Comparison of ENCODE assay signal across 18 cellular contexts in the genomic region with DNA sequence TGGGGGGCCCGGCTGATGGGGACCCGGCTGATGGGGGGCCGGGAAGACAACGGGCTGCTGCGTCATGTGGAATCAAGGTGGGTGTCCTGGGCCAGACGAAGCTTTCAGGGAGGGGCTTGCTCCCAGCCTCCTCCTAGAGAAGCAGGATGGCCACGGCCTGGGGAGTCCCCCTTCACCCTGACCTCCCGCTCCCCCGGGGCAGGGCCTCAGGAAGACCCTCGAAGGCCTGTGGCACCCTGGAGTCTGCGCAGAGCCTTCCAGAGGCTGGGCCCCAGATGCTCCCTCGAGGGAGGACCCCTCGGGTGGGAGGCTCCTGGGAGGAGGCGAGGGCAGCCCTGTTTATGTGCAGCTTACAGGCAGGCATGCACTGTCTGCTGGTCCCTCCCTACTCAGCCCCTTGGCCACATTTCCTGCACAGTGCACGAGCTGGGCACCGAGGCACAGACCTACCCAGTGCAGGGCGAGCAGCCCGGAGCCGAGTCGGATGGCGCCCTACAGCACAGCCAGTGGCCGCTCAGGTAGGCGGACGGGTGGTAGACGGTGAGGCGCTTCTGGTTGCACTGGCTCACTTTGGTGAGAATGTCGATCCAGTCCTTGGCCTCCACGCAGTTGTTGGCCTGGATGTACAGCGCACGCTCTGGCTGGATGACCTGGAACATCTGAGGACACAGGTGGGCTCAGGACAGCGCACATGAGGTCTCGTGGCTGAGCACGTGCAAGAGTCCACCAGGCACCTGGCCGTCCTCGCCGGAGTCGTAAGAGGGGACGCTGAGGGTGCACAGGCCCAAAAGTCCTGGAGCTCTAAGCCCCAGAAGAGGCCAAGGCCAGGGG. TPM values are rescaled to one million over a fixed set of nuclear protein-coding genes. Genes with fewer than 3 reads are reported as not detected.
DNase-seq lines count a peak whose midpoint lies in the region; ATAC-seq, FAIRE-seq and TF ChIP-seq lines count a peak whose summit lies in the region.
"Had no signal": no experiment of that assay in that cellular context is flagged by ENCODE, and none has a peak within 500 bp of the region (broad histone marks: within the 10 kb centered on the region; RNA-seq: fewer than 3 reads in every experiment).

No MANE protein-coding gene starts in this region.

- RAD21 ChIA-PET in GM12878 (lab: Charles Lee; ENCODE audit: unreplicated experiment): no interaction called here

- CTCF ChIA-PET in GM12878 (lab: Yijun Ruan, JAX): no interaction called here
- CTCF ChIA-PET in HEK293T (lab: Yijun Ruan, JAX): no interaction called here

- no peaks in the 10 kb centered on the region for H4K20me1 ChIP-seq in GM12878 (ENCODE audit: control insufficient read depth, insufficient read depth)

- TF ChIP-seq RAD21 in GM12878 (IDR thresholded peaks at IDR 0.05; ENCODE audit: insufficient read depth, low read depth, low read length): no peak

- no peak overlapping the region for H3K9ac ChIP-seq in GM12878 (ENCODE audit: control insufficient read depth, insufficient read depth, low read length)

- POLR2A ChIA-PET in GM12878 (lab: Charles Lee) (no interaction called here), HEK293T (lab: Yijun Ruan, JAX) (no interaction called here)

- no peak for TF ChIP-seq EP300 in GM12878 (IDR thresholded peaks at IDR 0.05; ENCODE audit: borderline replicate concordance in 1 of 2, control insufficient read depth in 1 of 2, low read depth in 2 of 2, low read length in 2 of 2)

- WGBS in GM12878 (ENCODE audit: insufficient coverage, insufficient replicate concordance, low lambda C conversion rate, missing lambda C conversion rate): 90% methylated on average over 33 of the region's 38 CpGs
- no CpG with 5 or more reads among the region's 38 CpGs for WGBS in right lobe of liver (ENCODE audit: insufficient coverage, low coverage, low lambda C conversion rate, missing lambda C conversion rate)
- 91 to 94% (median 91%) methylated on average over 37 to 38 of the region's 38 CpGs for WGBS in psoas muscle, 3 donors

- peaks cover 2 to 7% of the 10 kb centered on the region in 2 experiments; a peak in 3 of 4 replicates for H3K36me3 ChIP-seq in GM12878 (ENCODE audit: control insufficient read depth in 2 of 2, insufficient read depth in 2 of 2, low read length in 1 of 2)
- H3K36me3 ChIP-seq in right lobe of liver: no peaks in the 10 kb centered on the region
- peaks cover 0 to 47% of the 10 kb centered on the region in 2 donors for H3K36me3 ChIP-seq in psoas muscle (ENCODE audit: insufficient read depth in 1 of 2, low read depth in 1 of 2)

- no peak for FAIRE-seq in GM12878 (lab: Jason Lieb, UNC)
- FAIRE-seq: A204.1 had no signal

- H3K9me3 ChIP-seq in GM12878 (replicated peaks; ENCODE audit: control insufficient read depth, insufficient read depth, low read length): no peaks in the 10 kb centered on the region
- no peaks in the 10 kb centered on the region for H3K9me3 ChIP-seq in right lobe of liver
- H3K9me3 ChIP-seq in psoas muscle: no peaks in the 10 kb centered on the region
- H3K9me3 ChIP-seq: MG63 had no signal

- no TSS peak for BruUV-seq in GM12878 (replicated peaks; lab: Mats Ljungman, UMichigan)

- in situ Hi-C loops in GM12878 (cut with MboI): no loop called here

- H2AFZ ChIP-seq in GM12878 (ENCODE audit: control insufficient read depth, low read depth, low read length): no peak overlapping the region

- H3K27ac ChIP-seq in GM12878 (ENCODE audit: control insufficient read depth, insufficient read depth) (no peak overlapping the region), right lobe of liver (no peak overlapping the region), psoas muscle (no peak overlapping the region)
- H3K27ac ChIP-seq: C4-2B, HL-60 had no signal

- no peak for ATAC-seq in Right ventricle myocardium inferior
- peak; percentile 21 for ATAC-seq in GM12878
- no peak for ATAC-seq in right lobe of liver
- no peak for ATAC-seq in psoas muscle
- no peak for ATAC-seq in GM18502 (IDR thresholded peaks at IDR 0.05; ENCODE audit: poor library complexity, unreplicated experiment)

- H3K4me2 ChIP-seq in GM12878 (ENCODE audit: control insufficient read depth, insufficient read depth): no peak overlapping the region

- SMC1A ChIA-PET in GM12878 (lab: Charles Lee; ENCODE audit: uncharacterized antibody, unreplicated experiment): no interaction called here

- H3K27me3 ChIP-seq in GM12878 (replicated peaks in 1 of 2; ENCODE audit: control insufficient read depth in 2 of 2, insufficient read depth in 2 of 2, low read length in 1 of 2) (no peaks in the 10 kb centered on the region), right lobe of liver (no peaks in the 10 kb centered on the region), psoas muscle (ENCODE audit: insufficient read depth in 3 of 3, low read length in 2 of 3) (no peaks in the 10 kb centered on the region)
- H3K27me3 ChIP-seq: MG63 had no signal

- H3K4me3 ChIP-seq in GM12878 (no peak overlapping the region), right lobe of liver (no peak overlapping the region), psoas muscle (no peak overlapping the region)
- H3K4me3 ChIP-seq: MG63 had no signal

- TF ChIP-seq POLR2A in GM12878 (IDR thresholded peaks at IDR 0.05; ENCODE audit: low read depth, low read length) (no peak), right lobe of liver (IDR thresholded peaks at IDR 0.05) (no peak)

- H3K79me2 ChIP-seq in GM12878 (ENCODE audit: control insufficient read depth, insufficient read depth, low read length): no peaks in the 10 kb centered on the region

- H3K4me1 ChIP-seq in GM12878 (ENCODE audit: control insufficient read depth, insufficient read depth, low read length) (no peaks in the 10 kb centered on the region), right lobe of liver (no peaks in the 10 kb centered on the region), psoas muscle (peaks cover 6% of the 10 kb centered on the region)

- intact Hi-C loops in Right ventricle myocardium inferior (cut with DNase I): no loop called here
- intact Hi-C loops in cardiac septum (cut with DNase I): no loop called here
- intact Hi-C loops in GM12878 (cut with micrococcal nuclease; ENCODE audit: unreplicated experiment): no loop called here
- intact Hi-C loops in right lobe of liver (cut with DNase I): no loop called here
- intact Hi-C loops in psoas muscle (cut with DNase I): no loop called here

- DNase-seq in Right ventricle myocardium inferior (ENCODE audit: missing footprints): peak; percentile 50
- DNase-seq in cardiac septum (ENCODE audit: low spot score): no peak
- no peak for DNase-seq in GM12878 (ENCODE audit: low read depth, low spot score)
- peak in 2 of 3 donors; percentile 16 to 49 for DNase-seq in right lobe of liver
- peak; percentile 9 to 44 for DNase-seq in psoas muscle
- no peak for DNase-seq in HEK293T (ENCODE audit: extremely low spot score)
- DNase-seq in HPDE6-E6E7 (ENCODE audit: extremely low spot score): no peak
- DNase-seq: COR-L47, DMS153, MG63, NCI-H1092 treated with DMSO at 0.1 percent for 48 hours, NCI-H1694 treated with DMSO at 0.1 percent for 48 hours, NCI-H69, SHP77 had no signal

- TF ChIP-seq CTCF in GM12878 (IDR thresholded peaks at IDR 0.05 in 2 of 3, conservative IDR thresholded peaks at IDR 0.05 in 1 of 3; ENCODE audit: control insufficient read depth in 2 of 3, extremely low read depth in 1 of 3, insufficient read depth in 1 of 3, low read depth in 3 of 3, low read length in 3 of 3): no peak
- TF ChIP-seq CTCF in right lobe of liver (IDR thresholded peaks at IDR 0.05): no peak
- no peak for TF ChIP-seq CTCF in psoas muscle (IDR thresholded peaks at IDR 0.05)

TF ChIP-seq in GM12878, 131 proteins besides CTCF, POLR2A, EP300 and RAD21:
- no peak for TF ChIP-seq CHD1 (IDR thresholded peaks at IDR 0.05; ENCODE audit: low read depth, low read length)
TF ChIP-seq in GM12878: peak in this region for 0.

TF ChIP-seq in HEK293T, 16 proteins besides CTCF, POLR2A, EP300 and RAD21 (continues in another document):
- TF ChIP-seq ARNT (IDR thresholded peaks at IDR 0.05) (no peak), FOXM1 (IDR thresholded peaks at IDR 0.05; ENCODE audit: borderline replicate concordance) (no peak), FOXA1 (IDR thresholded peaks at IDR 0.05) (no peak), ELF4 (IDR thresholded peaks at IDR 0.05) (no peak), HDGF (IDR thresholded peaks at IDR 0.05; ENCODE audit: borderline replicate concordance) (no peak), SP1 (IDR thresholded peaks at IDR 0.05) (no peak), FOXK2 (IDR thresholded peaks at IDR 0.05) (no peak), ZNF384 (IDR thresholded peaks at IDR 0.05) (no peak), SUZ12 (IDR thresholded peaks at IDR 0.05) (no peak)
- TF ChIP-seq, protein P1, sequence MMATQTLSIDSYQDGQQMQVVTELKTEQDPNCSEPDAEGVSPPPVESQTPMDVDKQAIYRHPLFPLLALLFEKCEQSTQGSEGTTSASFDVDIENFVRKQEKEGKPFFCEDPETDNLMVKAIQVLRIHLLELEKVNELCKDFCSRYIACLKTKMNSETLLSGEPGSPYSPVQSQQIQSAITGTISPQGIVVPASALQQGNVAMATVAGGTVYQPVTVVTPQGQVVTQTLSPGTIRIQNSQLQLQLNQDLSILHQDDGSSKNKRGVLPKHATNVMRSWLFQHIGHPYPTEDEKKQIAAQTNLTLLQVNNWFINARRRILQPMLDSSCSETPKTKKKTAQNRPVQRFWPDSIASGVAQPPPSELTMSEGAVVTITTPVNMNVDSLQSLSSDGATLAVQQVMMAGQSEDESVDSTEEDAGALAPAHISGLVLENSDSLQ (IDR thresholded peaks at IDR 0.05): no peak

RNA-seq across cellular contexts. Expression of gene C13orf46, which starts 22.4 kb away (rescaled TPM):
- total RNA-seq in Right ventricle myocardium inferior (0.32 TPM), cardiac septum (0.40 TPM), GM12878 (2014; rRNA removed) (not detected in 2 replicates), GM12878 (2014; rRNA removed; fragmentation: Illumina TruSeq; extraction: Trizol) (not detected in 2 replicates), GM12878 (2021) (0.08 and 0.18 TPM in 2 replicates), right lobe of liver (1 to 10 TPM in 2 of 6 experiments, under 1 TPM in 4; 0.04 to 1.1 (median 0.60) TPM), psoas muscle (1 to 10 TPM in 1 of 4 donors, under 1 TPM in 3; 0.24 to 2.5 (median 0.73) TPM)
- total RNA-seq in GM12878 (2013; cell fraction: nucleolus; rRNA removed): 0.20 and 0.21 TPM in 2 replicates
- not detected for polyA plus RNA-seq in GM12878 (2011; ENCODE audit: low read depth)
- polyA plus RNA-seq in GM12878 (2011; rRNA removed) (0.04 TPM in 1 of 2 replicates, not detected in the other), GM12878 (2014; fragmentation: Illumina TruSeq; extraction: Trizol) (0.13 TPM in 1 of 2 replicates, not detected in the other), GM12878 (2014; fragmentation: Nextera tagmentation; extraction: Ambion mirVana) (not detected), GM12878 (2014; rRNA removed) (0.01 and 0.18 TPM in 2 replicates), GM12878 (2016; fragmentation: Nextera tagmentation; extraction: Ambion mirVana) (not detected), psoas muscle (under 1 TPM in 2 of 3 donors, not detected in 1; 0.14 to 0.53 TPM)
- 0.03 and 0.06 TPM in 2 replicates for polyA plus RNA-seq in GM12878 (2011; cell fraction: cytosol; rRNA removed)
- 0.55 and 0.61 TPM in 2 replicates for polyA plus RNA-seq in GM12878 (2011; cell fraction: nucleus; rRNA removed)
- 0.03 and 0.07 TPM in 2 replicates for polyA plus RNA-seq in GM12878 (2012)
- 0.31 and 0.37 TPM in 2 replicates for polyA minus RNA-seq in GM12878 (2011; rRNA and poly(A)+ RNA removed)
- polyA minus RNA-seq in GM12878 (2011; cell fraction: cytosol; rRNA and poly(A)+ RNA removed): not detected in 2 replicates
- polyA minus RNA-seq in GM12878 (2011; cell fraction: nucleus; rRNA and poly(A)+ RNA removed): 0.24 and 0.48 TPM in 2 replicates

Comparison
In these comparisons a context has a peak if more than half of its experiments do, and no peak if none do; other contexts are left out.
1. DNase-seq: peak in Right ventricle myocardium inferior (single experiment), right lobe of liver (2 of 3) and psoas muscle (2 of 2); none in cardiac septum (single experiment), GM12878 (single experiment), HEK293T (single experiment) and HPDE6-E6E7 (single experiment).